In the genomic region with DNA sequence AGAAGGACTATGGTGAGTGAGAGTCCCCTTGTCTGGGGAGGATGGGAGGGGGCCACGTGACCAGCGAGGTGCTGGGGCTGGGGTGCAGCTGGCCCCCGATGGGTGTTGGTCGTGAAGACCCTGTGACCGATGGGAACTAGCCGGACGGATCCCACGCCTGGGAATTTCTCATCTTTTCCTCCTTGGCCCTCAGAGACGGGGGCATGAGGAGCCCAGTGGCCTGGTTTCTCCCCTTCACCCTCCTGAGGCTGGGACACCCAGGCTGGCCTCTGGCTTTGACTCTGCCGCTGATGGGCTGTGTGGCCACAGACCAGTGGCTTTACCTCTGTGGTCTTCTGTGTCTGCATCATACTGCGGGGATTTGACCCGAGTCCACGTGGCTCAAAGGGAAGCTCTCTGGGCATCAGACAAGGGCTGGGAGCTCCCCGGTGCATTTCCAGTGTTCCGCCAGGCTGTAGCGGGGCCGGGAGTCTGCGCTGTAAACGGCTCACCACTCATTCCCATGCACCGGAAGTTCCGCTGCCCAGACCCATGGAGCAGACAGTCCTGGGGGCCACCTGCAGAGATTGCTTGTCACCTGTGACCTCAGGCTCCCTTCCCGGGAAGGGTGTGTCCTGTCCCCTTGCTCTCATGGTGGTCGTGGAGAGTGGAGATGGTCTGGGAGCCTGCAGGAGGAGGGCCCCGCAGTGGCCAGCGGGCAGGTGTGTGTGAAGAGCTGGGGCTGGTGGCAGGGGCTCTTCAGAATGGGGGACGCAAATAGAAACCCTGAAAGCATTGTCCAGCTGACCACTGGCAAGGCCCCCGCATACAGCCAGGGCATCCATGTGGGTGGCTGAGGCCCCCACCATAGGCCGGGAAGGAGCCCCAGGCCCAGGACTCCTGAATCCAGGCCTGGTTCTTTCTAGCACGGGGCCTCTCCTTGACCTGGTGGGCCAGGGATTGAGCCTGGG, we compare ENCODE assay signal across 1 cellular context.
TF ChIP-seq lines count a peak whose summit lies in the region.

No MANE protein-coding gene starts in this region.

TF ChIP-seq in GM23338, 12 proteins besides CTCF, POLR2A, EP300 and RAD21 (continued from another document):
- no peak for TF ChIP-seq ZNF331 (CRISPR knock-in tag; IDR thresholded peaks at IDR 0.05; ENCODE audit: low read depth)
TF ChIP-seq in GM23338: peak in this region for 0.
